15 cellular contexts compared by ENCODE assay signal in genomic region chr6:113774122-113774835, GRCh38.
DNase-seq lines count a peak whose midpoint lies in the region; ATAC-seq and TF ChIP-seq lines count a peak whose summit lies in the region.
"Had no signal": no experiment of that assay in that cellular context is flagged by ENCODE, and none has a peak within 500 bp of the region (broad histone marks: within the 10 kb centered on the region; RNA-seq: fewer than 3 reads in every experiment).

No MANE protein-coding gene starts in this region.

- no peak overlapping the region for H3K27ac ChIP-seq in brain microvascular endothelial cell
- H3K27ac ChIP-seq in mesenchymal stem cell (ENCODE audit: low read length, poor library complexity, severe bottlenecking), result no peak overlapping the region
- H3K27ac ChIP-seq in transverse colon, result no peak overlapping the region
- H3K27ac ChIP-seq: body of pancreas had no signal

- no peak for TF ChIP-seq EP300 in transverse colon (IDR thresholded peaks at IDR 0.05; ENCODE audit: low read depth)

- no peak overlapping the region for H2AFZ ChIP-seq in mesenchymal stem cell (ENCODE audit: low read depth, low read length)

- H3K27ac Mint-ChIP-seq in natural killer cell treated with Interleukin-12 subunit alpha and Interleukin-12 subunit beta and Interleukin-15 and Interleukin-18, amount 100 ng/mL, for 72 hours, result no peak overlapping the region
- H3K27ac Mint-ChIP-seq: stimulated activated naive CD8-positive, alpha-beta T cell treated with anti-CD3 and anti-CD28 coated beads, Interleukin-15, amount 100 ng/mL, for 72 hours had no signal

- peak; percentile 74 to 76 for DNase-seq in AML-193 (lab: John Stamatoyannopoulos, UW)
- peak; percentile 32 for DNase-seq in M059J (ENCODE audit: low read depth)
- DNase-seq in brain microvascular endothelial cell, result peak; percentile 46
- DNase-seq in mesenchymal stem cell, result peak; percentile 47
- no peak for DNase-seq in OCI-M2 (lab: John Stamatoyannopoulos, UW; ENCODE audit: unreplicated experiment)
- DNase-seq in natural killer cell treated with Interleukin-12 subunit alpha and Interleukin-12 subunit beta and Interleukin-15 and Interleukin-18, amount 100 ng/mL, for 72 hours (ENCODE audit: low spot score), result no peak
- DNase-seq in transverse colon, result no peak
- no peak for DNase-seq in central memory CD4-positive, alpha-beta T cell
- DNase-seq: activated T-cell treated with anti-CD3 and anti-CD28 coated beads for 4 hours; body of pancreas; foreskin melanocyte; NCI-H1092 treated with DMSO at 0.1 percent for 48 hours; PC-3; stimulated activated CD4-positive, alpha-beta T cell treated with anti-CD3 and anti-CD28 coated beads, Interleukin-1b, Interleukin-23, amount 100 ng/mL, for 48 hours; stimulated activated naive CD8-positive, alpha-beta T cell treated with anti-CD3 and anti-CD28 coated beads, Interleukin-15, amount 100 ng/mL, for 72 hours had no signal

- H3K9me3 Mint-ChIP-seq in natural killer cell treated with Interleukin-12 subunit alpha and Interleukin-12 subunit beta and Interleukin-15 and Interleukin-18, amount 100 ng/mL, for 72 hours, result no peaks in the 10 kb centered on the region
- H3K9me3 Mint-ChIP-seq: stimulated activated naive CD8-positive, alpha-beta T cell treated with anti-CD3 and anti-CD28 coated beads, Interleukin-15, amount 100 ng/mL, for 72 hours had no signal

- no peak overlapping the region for H4K91ac ChIP-seq in mesenchymal stem cell (ENCODE audit: low read length)

- H4K8ac ChIP-seq in mesenchymal stem cell (ENCODE audit: low read length), result no peak overlapping the region

- H3K4me1 Mint-ChIP-seq in natural killer cell treated with Interleukin-12 subunit alpha and Interleukin-12 subunit beta and Interleukin-15 and Interleukin-18, amount 100 ng/mL, for 72 hours (ENCODE audit: low read depth in 2 of 2), result no peaks in the 10 kb centered on the region
- H3K4me1 Mint-ChIP-seq: stimulated activated naive CD8-positive, alpha-beta T cell treated with anti-CD3 and anti-CD28 coated beads, Interleukin-15, amount 100 ng/mL, for 72 hours had no signal

- H2AK5ac ChIP-seq in mesenchymal stem cell (ENCODE audit: low read length, severe bottlenecking), result no peak overlapping the region

- intact Hi-C loops in transverse colon (cut with DNase I; ENCODE audit: low total_unique reads), result no loop called here

- H2BK5ac ChIP-seq in mesenchymal stem cell (ENCODE audit: low read depth, low read length, poor library complexity, severe bottlenecking), result no peak overlapping the region

- no peaks in the 10 kb centered on the region for H3K79me1 ChIP-seq in mesenchymal stem cell (replicated peaks; ENCODE audit: low read length, poor library complexity, severe bottlenecking)

- no peak overlapping the region for H2BK15ac ChIP-seq in mesenchymal stem cell (ENCODE audit: low read depth, poor library complexity, severe bottlenecking)

- no peak overlapping the region for H3K23ac ChIP-seq in mesenchymal stem cell (ENCODE audit: low read length in 2 of 2)

- H3K4me1 ChIP-seq in mesenchymal stem cell (ENCODE audit: control insufficient read depth, insufficient read depth, low read depth, low read length), result no peaks in the 10 kb centered on the region
- H3K4me1 ChIP-seq in transverse colon, result no peaks in the 10 kb centered on the region
- H3K4me1 ChIP-seq: body of pancreas had no signal

- H3K27me3 ChIP-seq in brain microvascular endothelial cell (replicated peaks) (no peaks in the 10 kb centered on the region), mesenchymal stem cell (ENCODE audit: control insufficient read depth in 1 of 2, insufficient read depth in 1 of 2, low read length in 2 of 2) (no peaks in the 10 kb centered on the region), transverse colon (no peaks in the 10 kb centered on the region)
- H3K27me3 ChIP-seq: body of pancreas had no signal

- H3K18ac ChIP-seq in mesenchymal stem cell (ENCODE audit: low read depth in 1 of 2, low read length in 2 of 2), result no peak overlapping the region

- no peak overlapping the region for H2BK120ac ChIP-seq in mesenchymal stem cell (ENCODE audit: low read depth, low read length)

- no peak for ATAC-seq in natural killer cell treated with Interleukin-12 subunit alpha and Interleukin-12 subunit beta and Interleukin-15 and Interleukin-18, amount 100 ng/mL, for 72 hours
- ATAC-seq: body of pancreas; PC-3; stimulated activated naive CD8-positive, alpha-beta T cell treated with anti-CD3 and anti-CD28 coated beads, Interleukin-15, amount 100 ng/mL, for 72 hours had no signal

- H2BK12ac ChIP-seq in mesenchymal stem cell (ENCODE audit: low read length in 2 of 2), result no peak overlapping the region

- H3K14ac ChIP-seq in mesenchymal stem cell (ENCODE audit: low read length in 2 of 2), result no peak overlapping the region

- 95% methylated on average over 2 of the region's 2 CpGs for WGBS in mesenchymal stem cell
- 89 to 100% methylated on average over 1 to 2 of the region's 2 CpGs for WGBS in transverse colon (ENCODE audit: low coverage in 1 of 2), 2 donors

- in situ Hi-C loops in brain microvascular endothelial cell (cut with HindIII; ENCODE audit: low pct_ligation_motif_present, low sequenced_read_pairs), result no loop called here
- in situ Hi-C loops in transverse colon (cut with MboI; ENCODE audit: low pct_ligation_motif_present in 1 of 4, low pct_unique_long_range_greater_than_20kb in 1 of 4, low sequenced_read_pairs in 3 of 4), result no loop called here

- no peak overlapping the region for H3K4ac ChIP-seq in mesenchymal stem cell (ENCODE audit: low read depth in 1 of 2, low read length in 2 of 2)

- H3K4me3 ChIP-seq in brain microvascular endothelial cell (ENCODE audit: low read depth, low read length) (no peak overlapping the region), mesenchymal stem cell (ENCODE audit: insufficient read depth in 1 of 2, low read depth in 1 of 2, low read length in 2 of 2) (no peak overlapping the region), transverse colon (no peak overlapping the region)
- H3K4me3 ChIP-seq: body of pancreas had no signal

- H3K9me3 ChIP-seq in mesenchymal stem cell (ENCODE audit: control insufficient read depth, low read length) (no peaks in the 10 kb centered on the region), transverse colon (no peaks in the 10 kb centered on the region)
- H3K9me3 ChIP-seq: body of pancreas had no signal

- peak overlapping the region; percentile 57 for H3K9ac ChIP-seq in mesenchymal stem cell (ENCODE audit: low read length)

- H3K36me3 Mint-ChIP-seq in natural killer cell treated with Interleukin-12 subunit alpha and Interleukin-12 subunit beta and Interleukin-15 and Interleukin-18, amount 100 ng/mL, for 72 hours, result no peaks in the 10 kb centered on the region

- H3K27me3 Mint-ChIP-seq in natural killer cell treated with Interleukin-12 subunit alpha and Interleukin-12 subunit beta and Interleukin-15 and Interleukin-18, amount 100 ng/mL, for 72 hours, result no peaks in the 10 kb centered on the region

- TF ChIP-seq CTCF in brain microvascular endothelial cell (IDR thresholded peaks at IDR 0.05; ENCODE audit: low read depth, low read length, missing control alignments) (no peak), transverse colon (IDR thresholded peaks at IDR 0.05) (no peak)

- no peak for TF ChIP-seq POLR2A in transverse colon (IDR thresholded peaks at IDR 0.05)

- no peak overlapping the region for H3K4me2 ChIP-seq in mesenchymal stem cell (ENCODE audit: low read length, poor library complexity, severe bottlenecking)

- H3K4me3 Mint-ChIP-seq in natural killer cell treated with Interleukin-12 subunit alpha and Interleukin-12 subunit beta and Interleukin-15 and Interleukin-18, amount 100 ng/mL, for 72 hours, result no peak overlapping the region
- H3K4me3 Mint-ChIP-seq: stimulated activated naive CD8-positive, alpha-beta T cell treated with anti-CD3 and anti-CD28 coated beads, Interleukin-15, amount 100 ng/mL, for 72 hours had no signal

- H3K36me3 ChIP-seq in brain microvascular endothelial cell (replicated peaks), result no peaks in the 10 kb centered on the region
- H3K36me3 ChIP-seq in mesenchymal stem cell (ENCODE audit: control insufficient read depth in 1 of 2, insufficient read depth in 2 of 2, low read depth in 1 of 2, low read length in 2 of 2), result no peaks in the 10 kb centered on the region
- H3K36me3 ChIP-seq in transverse colon, result no peaks in the 10 kb centered on the region

Comparison
In these comparisons a context has a peak if more than half of its experiments do, and no peak if none do; other contexts are left out.
1. DNase-seq: peak in AML-193 (2 of 2), M059J (single experiment), brain microvascular endothelial cell (single experiment) and mesenchymal stem cell (single experiment); none in OCI-M2 (single experiment), natural killer cell treated with Interleukin-12 subunit alpha and Interleukin-12 subunit beta and Interleukin-15 and Interleukin-18, amount 100 ng/mL, for 72 hours (single experiment), transverse colon (single experiment) and central memory CD4-positive, alpha-beta T cell (single experiment).